Comparison of ENCODE assay signal across 8 cellular contexts in genomic region chr14:24196071-24197061, GRCh38. TPM values are rescaled to one million over a fixed set of nuclear protein-coding genes. Genes with fewer than 3 reads are reported as not detected.
DNase-seq lines count a peak whose midpoint lies in the region; ATAC-seq, FAIRE-seq and TF ChIP-seq lines count a peak whose summit lies in the region.

No MANE protein-coding gene starts in this region.

- no peak for TF ChIP-seq RAD21 in SK-N-SH (IDR thresholded peaks at IDR 0.05; ENCODE audit: low read length)

- WGBS in SK-N-SH (ENCODE audit: low lambda C conversion rate): 43% methylated on average over 33 of the region's 33 CpGs

- CTCF ChIA-PET in A673 (lab: Charles Lee): no interaction called here
- CTCF ChIA-PET in SK-N-SH (lab: Yijun Ruan, JAX): interaction anchor here (0.8 to 1.9 kb wide), 6 partner anchors 10 to 112 kb away, joined by 3 to 8 read pairs (median 4); partner anchors contain the start of genes CIDEB, IRF9 and MDP1

- H3K4me1 Mint-ChIP-seq in neural progenitor cell: peaks cover 21% of the 10 kb centered on the region

- H3K4me3 ChIP-seq in A673 (ENCODE audit: low read depth, low read length, poor library complexity, severe bottlenecking) (peak overlapping the region; percentile 81), GM12865 (ENCODE audit: low read depth, low read length) (peak overlapping the region; percentile 77), SK-N-SH (ENCODE audit: low read depth in 2 of 2, low read length in 1 of 2) (peak overlapping the region; percentile 84 to 85), fibroblast of lung (replicated peaks in 1 of 4; ENCODE audit: control extremely low read depth in 1 of 4, insufficient read depth in 1 of 4, low read depth in 3 of 4, low read length in 4 of 4) (peak overlapping the region; percentile 73 to 93 (median 81)), neural progenitor cell (peak overlapping the region; percentile 81)

- H3K27ac Mint-ChIP-seq in neural progenitor cell: peak overlapping the region; percentile 99

- peaks cover 11% of the 10 kb centered on the region for H3K4me1 ChIP-seq in A673 (ENCODE audit: insufficient read depth, low read length, poor library complexity, severe bottlenecking)
- peaks cover 11% of the 10 kb centered on the region in 2 experiments; a peak in 2 of 4 replicates for H3K4me1 ChIP-seq in SK-N-SH (ENCODE audit: control insufficient read depth in 1 of 2, insufficient read depth in 2 of 2, low read depth in 1 of 2, low read length in 1 of 2)
- H3K4me1 ChIP-seq in fibroblast of lung (ENCODE audit: control insufficient read depth, extremely low read depth, insufficient read depth, low read length): no peaks in the 10 kb centered on the region
- peaks cover 6% of the 10 kb centered on the region for H3K4me1 ChIP-seq in neural progenitor cell

- H3F3A ChIP-seq in SK-N-SH (replicated peaks; ENCODE audit: insufficient read depth): no peaks in the 10 kb centered on the region
- H3F3A ChIP-seq in neural progenitor cell (ENCODE audit: low read depth): peaks cover 27% of the 10 kb centered on the region

- H3K79me2 ChIP-seq in SK-N-SH (ENCODE audit: insufficient read depth): peaks cover 86% of the 10 kb centered on the region
- peaks cover 29% of the 10 kb centered on the region for H3K79me2 ChIP-seq in fibroblast of lung (ENCODE audit: control insufficient read depth, insufficient read depth, low read length)
- H3K79me2 ChIP-seq in neural progenitor cell (ENCODE audit: low read depth): peaks cover 14% of the 10 kb centered on the region

- H3K27me3 ChIP-seq in A673 (replicated peaks; ENCODE audit: insufficient read depth, low read depth, low read length, poor library complexity): no peaks in the 10 kb centered on the region
- no peaks in the 10 kb centered on the region for H3K27me3 ChIP-seq in SK-N-SH (ENCODE audit: insufficient read depth)
- H3K27me3 ChIP-seq in fibroblast of lung (ENCODE audit: control insufficient read depth, insufficient read depth, low read length): no peaks in the 10 kb centered on the region
- no peaks in the 10 kb centered on the region for H3K27me3 ChIP-seq in neural progenitor cell

- peak; percentile 32 for ATAC-seq in HG03066 (IDR thresholded peaks at IDR 0.05; ENCODE audit: low read depth, unreplicated experiment)

- FAIRE-seq in urothelium cell line (lab: Jason Lieb, UNC): no peak

- H3K9me3 ChIP-seq in A673 (ENCODE audit: low read depth, low read length, poor library complexity, severe bottlenecking) (no peaks in the 10 kb centered on the region), SK-N-SH (no peaks in the 10 kb centered on the region), fibroblast of lung (ENCODE audit: control insufficient read depth, insufficient read depth, low read depth, low read length) (no peaks in the 10 kb centered on the region), neural progenitor cell (ENCODE audit: low read depth) (no peaks in the 10 kb centered on the region)

- no peak for TF ChIP-seq EP300 in SK-N-SH (IDR thresholded peaks at IDR 0.05; ENCODE audit: borderline replicate concordance in 1 of 2, low read depth in 1 of 2, low read length in 1 of 2)

- H3K9ac ChIP-seq in SK-N-SH (peak overlapping the region; percentile 97), fibroblast of lung (ENCODE audit: insufficient read depth, low read length) (peak overlapping the region; percentile 99), neural progenitor cell (peak overlapping the region; percentile 70)

- H3K36me3 Mint-ChIP-seq in neural progenitor cell: peaks cover 20% of the 10 kb centered on the region

- peaks cover 8% of the 10 kb centered on the region for H3K27me3 Mint-ChIP-seq in neural progenitor cell (ENCODE audit: insufficient read depth, low read depth)

- H3K27ac ChIP-seq in A673 (ENCODE audit: low read depth, low read length, poor library complexity, severe bottlenecking) (peak overlapping the region; percentile 97), SK-N-SH (ENCODE audit: low read depth in 2 of 2, low read length in 1 of 2) (peak overlapping the region; percentile 88 to 89), fibroblast of lung (ENCODE audit: insufficient read depth, low read length) (peak overlapping the region; percentile 98), neural progenitor cell (peak overlapping the region; percentile 90)

- H3K9me2 ChIP-seq in SK-N-SH: no peaks in the 10 kb centered on the region

- BruUV-seq in A673 (replicated peaks; lab: Mats Ljungman, UMichigan): TSS peak; percentile 67

- peaks cover 14% of the 10 kb centered on the region for H3K36me3 ChIP-seq in A673 (ENCODE audit: insufficient read depth, low read length, poor library complexity, severe bottlenecking)
- peaks cover 10 to 34% of the 10 kb centered on the region in 2 experiments for H3K36me3 ChIP-seq in SK-N-SH (replicated peaks in 1 of 2; ENCODE audit: control insufficient read depth in 1 of 2, insufficient read depth in 2 of 2, low read length in 1 of 2)
- H3K36me3 ChIP-seq in fibroblast of lung (ENCODE audit: control insufficient read depth, insufficient read depth, low read length): peaks cover 9% of the 10 kb centered on the region
- no peaks in the 10 kb centered on the region for H3K36me3 ChIP-seq in neural progenitor cell

- DNase-seq in A673 (ENCODE audit: low spot score) (no peak), GM12865 (ENCODE audit: low read depth) (peak; percentile 75), SK-N-SH (no peak), fibroblast of lung (ENCODE audit: low read depth in 2 of 2) (peak; percentile 20 to 27), neural progenitor cell (ENCODE audit: low spot score) (peak; percentile 43), urothelium cell line (ENCODE audit: low spot score) (no peak), HK-2 (ENCODE audit: unreplicated experiment) (no peak)

- peak overlapping the region; percentile 98 for H3K4me3 Mint-ChIP-seq in neural progenitor cell

- H3K4me2 ChIP-seq in SK-N-SH (peak overlapping the region; percentile 97), fibroblast of lung (ENCODE audit: extremely low read depth, insufficient read depth, low read length) (peak overlapping the region; percentile 81), neural progenitor cell (peak overlapping the region; percentile 92)

- H2AFZ ChIP-seq in SK-N-SH (ENCODE audit: low read depth): peak overlapping the region; percentile 87
- peak overlapping the region; percentile 15 for H2AFZ ChIP-seq in fibroblast of lung (ENCODE audit: low read length)
- peak overlapping the region; percentile 87 for H2AFZ ChIP-seq in neural progenitor cell (replicated peaks)

- no peaks in the 10 kb centered on the region for H3K9me3 Mint-ChIP-seq in neural progenitor cell

- POLR2A ChIA-PET in A673 (lab: Charles Lee; ENCODE audit: low non-redundant PET): interaction anchor here (1.3 kb wide), 1 partner anchor 17 kb away, joined by 3 read pairs; the partner anchor contains the start of gene CHMP4A
- POLR2A ChIA-PET in SK-N-SH (lab: Yijun Ruan, JAX): interaction anchor here (0.9 to 2.4 kb wide), 14 partner anchors 9 to 82 kb away, joined by 3 to 15 read pairs (median 6); partner anchors contain the start of genes CHMP4A, DCAF11, MDP1 and NRL

- H4K20me1 ChIP-seq in SK-N-SH (ENCODE audit: insufficient read depth): no peaks in the 10 kb centered on the region
- no peaks in the 10 kb centered on the region for H4K20me1 ChIP-seq in fibroblast of lung (ENCODE audit: control insufficient read depth, extremely low read depth, insufficient read depth, low read length)
- H4K20me1 ChIP-seq in neural progenitor cell (ENCODE audit: low read depth): no peaks in the 10 kb centered on the region

- TF ChIP-seq CTCF in A673 (conservative IDR thresholded peaks at IDR 0.05; ENCODE audit: low read depth, low read length) (no peak), GM12865 (IDR thresholded peaks at IDR 0.05; ENCODE audit: insufficient read depth, low read depth, low read length, missing control alignments) (no peak), SK-N-SH (IDR thresholded peaks at IDR 0.05) (no peak), fibroblast of lung (conservative IDR thresholded peaks at IDR 0.05 in 1 of 2, IDR thresholded peaks at IDR 0.05 in 1 of 2; ENCODE audit: low read depth in 1 of 2, low read length in 2 of 2) (no peak), neural progenitor cell (IDR thresholded peaks at IDR 0.05) (no peak)

- intact Hi-C loops in A673 (cut with micrococcal nuclease; ENCODE audit: unreplicated experiment): no loop called here

RNA-seq across cellular contexts. Expression of gene TM9SF1, which starts 1.1 kb away (rescaled TPM):
- total RNA-seq in A673 (2021) (46.9 and 55.5 TPM in 2 replicates), fibroblast of lung (49.6 and 61.6 TPM in 2 replicates), neural progenitor cell (ENCODE audit: low replicate concordance) (30.5 and 37.6 TPM in 2 replicates)
- polyA plus RNA-seq in SK-N-SH (2012; rRNA removed) (48.7 and 54.8 TPM in 2 replicates), fibroblast of lung (60.9 and 65.1 TPM in 2 replicates)
- polyA plus RNA-seq in SK-N-SH (2012; cell fraction: cytosol; rRNA removed): 49.3 and 49.8 TPM in 2 replicates
- polyA plus RNA-seq in SK-N-SH (2012; cell fraction: nucleus; rRNA removed): 32.2 and 42.7 TPM in 2 replicates
- 49.5 and 68.9 TPM in 2 replicates for polyA plus RNA-seq in fibroblast of lung (2012)
- 74.6 and 111 TPM in 2 replicates for polyA minus RNA-seq in fibroblast of lung (ENCODE audit: low replicate concordance)

RNA-seq across cellular contexts. Expression of gene IPO4, which starts 7.8 kb away (rescaled TPM):
- 150 and 157 TPM in 2 replicates for total RNA-seq in A673 (2021)
- 39.7 and 61.3 TPM in 2 replicates for polyA plus RNA-seq in SK-N-SH (2012; rRNA removed)
- polyA plus RNA-seq in SK-N-SH (2012; cell fraction: cytosol; rRNA removed): 24.0 and 34.4 TPM in 2 replicates
- 161 and 211 TPM in 2 replicates for polyA plus RNA-seq in SK-N-SH (2012; cell fraction: nucleus; rRNA removed)
- 22.6 and 25.3 TPM in 2 replicates for total RNA-seq in fibroblast of lung
- polyA plus RNA-seq in fibroblast of lung: 12.4 and 27.8 TPM in 2 replicates
- 22.1 and 48.7 TPM in 2 replicates for polyA plus RNA-seq in fibroblast of lung (2012)
- 68.3 and 133 TPM in 2 replicates for polyA minus RNA-seq in fibroblast of lung (ENCODE audit: low replicate concordance)
- total RNA-seq in neural progenitor cell (ENCODE audit: low replicate concordance): 15.9 and 35.5 TPM in 2 replicates

RNA-seq across cellular contexts. Expression of gene TSSK4, which starts 9.1 kb away (rescaled TPM):
- total RNA-seq in A673 (2021) (0.70 and 0.75 TPM in 2 replicates), fibroblast of lung (under 0.01 and 0.17 TPM in 2 replicates), neural progenitor cell (ENCODE audit: low replicate concordance) (not detected in 2 replicates)
- polyA plus RNA-seq in SK-N-SH (2012; rRNA removed) (0.05 TPM in 1 of 2 replicates, not detected in the other), fibroblast of lung (not detected in 2 replicates)
- 0.03 TPM in 1 of 2 replicates, not detected in the other for polyA plus RNA-seq in SK-N-SH (2012; cell fraction: cytosol; rRNA removed)
- 0.06 and 0.23 TPM in 2 replicates for polyA plus RNA-seq in SK-N-SH (2012; cell fraction: nucleus; rRNA removed)
- polyA plus RNA-seq in fibroblast of lung (2012): 0.63 and 0.69 TPM in 2 replicates
- 0.59 TPM in 1 of 2 replicates, not detected in the other for polyA minus RNA-seq in fibroblast of lung (ENCODE audit: low replicate concordance)

RNA-seq across cellular contexts. Expression of gene CHMP4A, which starts 16.9 kb away (rescaled TPM):
- total RNA-seq in A673 (2021) (51.9 and 56.7 TPM in 2 replicates), fibroblast of lung (22.1 and 24.9 TPM in 2 replicates), neural progenitor cell (ENCODE audit: low replicate concordance) (35.3 and 37.1 TPM in 2 replicates)
- polyA plus RNA-seq in SK-N-SH (2012; rRNA removed) (92.4 and 96.1 TPM in 2 replicates), fibroblast of lung (96.8 and 133 TPM in 2 replicates)
- polyA plus RNA-seq in SK-N-SH (2012; cell fraction: cytosol; rRNA removed): 117 and 158 TPM in 2 replicates
- 62.1 and 64.8 TPM in 2 replicates for polyA plus RNA-seq in SK-N-SH (2012; cell fraction: nucleus; rRNA removed)
- polyA plus RNA-seq in fibroblast of lung (2012): 74.7 and 102 TPM in 2 replicates
- polyA minus RNA-seq in fibroblast of lung (ENCODE audit: low replicate concordance): 106 TPM in 1 of 2 replicates, not detected in the other

RNA-seq across cellular contexts. Expression of gene MDP1, which starts 19.5 kb away (rescaled TPM):
- total RNA-seq in A673 (2021) (21.3 and 22.4 TPM in 2 replicates), fibroblast of lung (13.6 and 22.1 TPM in 2 replicates), neural progenitor cell (ENCODE audit: low replicate concordance) (18.3 and 20.1 TPM in 2 replicates)
- polyA plus RNA-seq in SK-N-SH (2012; rRNA removed) (36.4 and 36.7 TPM in 2 replicates), fibroblast of lung (14.4 TPM in 2 replicates)
- polyA plus RNA-seq in SK-N-SH (2012; cell fraction: cytosol; rRNA removed): 33.8 and 34.0 TPM in 2 replicates
- polyA plus RNA-seq in SK-N-SH (2012; cell fraction: nucleus; rRNA removed): 42.4 and 50.9 TPM in 2 replicates
- 16.9 and 20.4 TPM in 2 replicates for polyA plus RNA-seq in fibroblast of lung (2012)
- 4.8 and 12.0 TPM in 2 replicates for polyA minus RNA-seq in fibroblast of lung (ENCODE audit: low replicate concordance)

Comparison
In these comparisons a context has a peak if more than half of its experiments do, and no peak if none do; other contexts are left out.
1. DNase-seq: peak in GM12865 (single experiment), fibroblast of lung (2 of 2) and neural progenitor cell (single experiment); none in A673 (single experiment), SK-N-SH (single experiment), urothelium cell line (single experiment) and HK-2 (single experiment).
2. H2AFZ ChIP-seq: peak in every context shown above with its lines; median percentile 87 in SK-N-SH; 87 in neural progenitor cell; 15 in fibroblast of lung.
3. Peak in every context shown above with its lines, with median percentiles within 50 percentile points of each other: H3K27ac ChIP-seq, H3K4me3 ChIP-seq, H3K4me2 ChIP-seq and H3K9ac ChIP-seq.